17 cellular contexts compared by ENCODE assay signal in genomic region chr9:126617740-126618133, GRCh38. TPM values are rescaled to one million over a fixed set of nuclear protein-coding genes. Genes with fewer than 3 reads are reported as not detected.
DNase-seq lines count a peak whose midpoint lies in the region; ATAC-seq and TF ChIP-seq lines count a peak whose summit lies in the region.
"Had no signal": no experiment of that assay in that cellular context is flagged by ENCODE, and none has a peak within 500 bp of the region (broad histone marks: within the 10 kb centered on the region; RNA-seq: fewer than 3 reads in every experiment).

No MANE protein-coding gene starts in this region.

- H3K4me3 ChIP-seq in mammary epithelial cell (replicated peaks in 1 of 3; ENCODE audit: insufficient read depth in 1 of 3, low read depth in 2 of 3, low read length in 3 of 3), result peak overlapping the region; percentile 60 to 78 (median 66)
- no peak overlapping the region for H3K4me3 ChIP-seq in MG63
- H3K4me3 ChIP-seq: PC-9 had no signal

- TF ChIP-seq CTCF in mammary epithelial cell (conservative IDR thresholded peaks at IDR 0.05 in 1 of 2, IDR thresholded peaks at IDR 0.05 in 1 of 2; ENCODE audit: extremely low read depth in 1 of 2, insufficient read depth in 1 of 2, low read depth in 1 of 2, low read length in 2 of 2) (no peak), nephron (IDR thresholded peaks at IDR 0.05; ENCODE audit: unreplicated experiment in 3 of 3) (no peak)

- peak overlapping the region; percentile 81 for H3K9ac ChIP-seq in mammary epithelial cell (ENCODE audit: insufficient read depth, low read length)
- H3K9ac ChIP-seq: KMS-11 had no signal

- H3K9me3 Mint-ChIP-seq in activated naive CD8-positive, alpha-beta T cell (ENCODE audit: low read depth), result no peaks in the 10 kb centered on the region
- no peaks in the 10 kb centered on the region for H3K9me3 Mint-ChIP-seq in activated naive CD8-positive, alpha-beta T cell treated with anti-CD3 and anti-CD28 coated beads, Interleukin-2, amount 50 U/mL, for 24 hours
- H3K9me3 Mint-ChIP-seq in nephron, result no peaks in the 10 kb centered on the region
- H3K9me3 Mint-ChIP-seq in activated naive CD4-positive, alpha-beta T cell treated with anti-CD3 and anti-CD28 coated beads, Interleukin-2, amount 10 ng/mL, durations not matched to agents 7 days and 5 days, result no peaks in the 10 kb centered on the region

- H3K36me3 ChIP-seq in mammary epithelial cell (ENCODE audit: insufficient read depth, low read length) (no peaks in the 10 kb centered on the region), MG63 (no peaks in the 10 kb centered on the region)

- DNase-seq in activated naive CD8-positive, alpha-beta T cell treated with anti-CD3 and anti-CD28 coated beads, Interleukin-2, amount 50 U/mL, for 24 hours, result no peak
- DNase-seq in mammary epithelial cell (no peak), MG63 (no peak), SIG-M5 (lab: John Stamatoyannopoulos, UW) (no peak)
- no peak for DNase-seq in activated naive CD4-positive, alpha-beta T cell treated with anti-CD3 and anti-CD28 coated beads, Interleukin-2, amount 10 ng/mL, durations not matched to agents 7 days and 5 days
- DNase-seq: C1 segment of cervical spinal cord, GF-D8, NCI-H1105, NCI-H1694, NCI-H510A treated with DMSO at 0.1 percent for 48 hours, NCI-H82, PC-9 had no signal

- dilution Hi-C loops in mammary epithelial cell (cut with HindIII; ENCODE audit: low sequenced_read_pairs), result loop anchor here (25.0 kb wide), 1 partner anchor 170 kb away; no protein-coding TSS in a partner anchor

- H3K27ac Mint-ChIP-seq in activated naive CD8-positive, alpha-beta T cell, result no peak overlapping the region
- no peak overlapping the region for H3K27ac Mint-ChIP-seq in activated naive CD8-positive, alpha-beta T cell treated with anti-CD3 and anti-CD28 coated beads, Interleukin-2, amount 50 U/mL, for 24 hours
- no peak overlapping the region for H3K27ac Mint-ChIP-seq in nephron
- no peak overlapping the region for H3K27ac Mint-ChIP-seq in activated naive CD4-positive, alpha-beta T cell treated with anti-CD3 and anti-CD28 coated beads, Interleukin-2, amount 10 ng/mL, durations not matched to agents 7 days and 5 days

- peaks cover 43% of the 10 kb centered on the region for H3K27me3 Mint-ChIP-seq in activated naive CD8-positive, alpha-beta T cell
- H3K27me3 Mint-ChIP-seq in activated naive CD8-positive, alpha-beta T cell treated with anti-CD3 and anti-CD28 coated beads, Interleukin-2, amount 50 U/mL, for 24 hours, result peaks cover 79% of the 10 kb centered on the region
- H3K27me3 Mint-ChIP-seq in nephron (ENCODE audit: low read depth), result peaks cover 95% of the 10 kb centered on the region
- H3K27me3 Mint-ChIP-seq in activated naive CD4-positive, alpha-beta T cell treated with anti-CD3 and anti-CD28 coated beads, Interleukin-2, amount 10 ng/mL, durations not matched to agents 7 days and 5 days, result peaks cover 98% of the 10 kb centered on the region

- ATAC-seq in activated naive CD8-positive, alpha-beta T cell treated with anti-CD3 and anti-CD28 coated beads, Interleukin-2, amount 50 U/mL, for 24 hours, result no peak
- ATAC-seq in GM18873 (IDR thresholded peaks at IDR 0.05; ENCODE audit: low FRiP score, unreplicated experiment), result no peak

- H3K27ac ChIP-seq in mammary epithelial cell (ENCODE audit: insufficient read depth, low read depth, low read length), result peak overlapping the region; percentile 77
- H3K27ac ChIP-seq: KMS-11, PC-9, SK-N-MC had no signal

- intact Hi-C loops in mammary epithelial cell (cut with micrococcal nuclease), result loop anchor here (2.0 kb wide), 2 partner anchors 17 to 43 kb away; no protein-coding TSS in a partner anchor

- H3K36me3 Mint-ChIP-seq in activated naive CD8-positive, alpha-beta T cell, result no peaks in the 10 kb centered on the region
- no peaks in the 10 kb centered on the region for H3K36me3 Mint-ChIP-seq in activated naive CD8-positive, alpha-beta T cell treated with anti-CD3 and anti-CD28 coated beads, Interleukin-2, amount 50 U/mL, for 24 hours (ENCODE audit: low read depth)
- no peaks in the 10 kb centered on the region for H3K36me3 Mint-ChIP-seq in nephron (ENCODE audit: low read depth)
- peaks cover 4% of the 10 kb centered on the region for H3K36me3 Mint-ChIP-seq in activated naive CD4-positive, alpha-beta T cell treated with anti-CD3 and anti-CD28 coated beads, Interleukin-2, amount 10 ng/mL, durations not matched to agents 7 days and 5 days

- in situ Hi-C loops in mammary epithelial cell (cut with MboI; ENCODE audit: low sequenced_read_pairs in 2 of 2), result loop anchor here (5.0 kb wide), 1 partner anchor 170 kb away; no protein-coding TSS in a partner anchor

- WGBS in mammary epithelial cell (ENCODE audit: low coverage, missing lambda C conversion rate), result 0% methylated on average over 6 of the region's 10 CpGs

- H4K20me1 ChIP-seq in mammary epithelial cell (ENCODE audit: insufficient read depth, low read length), result no peaks in the 10 kb centered on the region

- H2AFZ ChIP-seq in mammary epithelial cell (ENCODE audit: low read depth, low read length), result peak overlapping the region; percentile 47
- H2AFZ ChIP-seq: PC-9 had no signal

- H3K4me1 Mint-ChIP-seq in activated naive CD8-positive, alpha-beta T cell (ENCODE audit: low read depth), result peaks cover 20% of the 10 kb centered on the region
- H3K4me1 Mint-ChIP-seq in activated naive CD8-positive, alpha-beta T cell treated with anti-CD3 and anti-CD28 coated beads, Interleukin-2, amount 50 U/mL, for 24 hours, result peaks cover 17% of the 10 kb centered on the region
- peaks cover 18% of the 10 kb centered on the region for H3K4me1 Mint-ChIP-seq in nephron
- H3K4me1 Mint-ChIP-seq in activated naive CD4-positive, alpha-beta T cell treated with anti-CD3 and anti-CD28 coated beads, Interleukin-2, amount 10 ng/mL, durations not matched to agents 7 days and 5 days, result peaks cover 16% of the 10 kb centered on the region

- H3K9me3 ChIP-seq in mammary epithelial cell (replicated peaks; ENCODE audit: insufficient read depth, low read length) (no peaks in the 10 kb centered on the region), MG63 (no peaks in the 10 kb centered on the region)

- peaks cover 53% of the 10 kb centered on the region for H3K4me1 ChIP-seq in mammary epithelial cell (ENCODE audit: insufficient read depth, low read length)

- peaks cover 90% of the 10 kb centered on the region for H3K79me2 ChIP-seq in mammary epithelial cell (ENCODE audit: insufficient read depth, low read length)

- no TSS peak for BruUV-seq in mammary epithelial cell (replicated peaks; lab: Mats Ljungman, UMichigan)

- CTCF ChIA-PET in mammary epithelial cell (lab: Charles Lee; ENCODE audit: low non-redundant PET), result interaction anchor here (0.6 kb wide), 1 partner anchor 16 kb away, joined by 9 read pairs; no protein-coding TSS in a partner anchor
- CTCF ChIA-PET in activated naive CD4-positive, alpha-beta T cell treated with anti-CD3 and anti-CD28 coated beads, Interleukin-2, amount 10 ng/mL, durations not matched to agents 7 days and 5 days (lab: Charles Lee), result interaction anchor here (0.6 to 0.7 kb wide), 2 partner anchors 9 to 160 kb away, joined by 3 to 4 read pairs; no protein-coding TSS in a partner anchor

- peak overlapping the region; percentile 42 for H3K4me3 Mint-ChIP-seq in activated naive CD8-positive, alpha-beta T cell
- H3K4me3 Mint-ChIP-seq in activated naive CD8-positive, alpha-beta T cell treated with anti-CD3 and anti-CD28 coated beads, Interleukin-2, amount 50 U/mL, for 24 hours, result no peak overlapping the region
- H3K4me3 Mint-ChIP-seq in nephron, result peak overlapping the region; percentile 79 to 83 (median 83)
- H3K4me3 Mint-ChIP-seq in activated naive CD4-positive, alpha-beta T cell treated with anti-CD3 and anti-CD28 coated beads, Interleukin-2, amount 10 ng/mL, durations not matched to agents 7 days and 5 days, result no peak overlapping the region

- no peaks in the 10 kb centered on the region for H3K27me3 ChIP-seq in mammary epithelial cell (ENCODE audit: insufficient read depth, low read length)
- no peaks in the 10 kb centered on the region for H3K27me3 ChIP-seq in MG63

- peak overlapping the region; percentile 97 for H3K4me2 ChIP-seq in mammary epithelial cell (ENCODE audit: insufficient read depth, low read depth, low read length)
- H3K4me2 ChIP-seq: KMS-11, PC-9 had no signal

RNA-seq across cellular contexts. Expression of gene LMX1B, which starts 4.0 kb away (rescaled TPM):
- total RNA-seq in mammary epithelial cell, result 10 to 100 TPM; 11.2 to 19.2 TPM
- polyA plus RNA-seq in mammary epithelial cell, result 5.3 TPM
- polyA minus RNA-seq in mammary epithelial cell, result 9.3 TPM
- 0.69 and 1.6 TPM in 2 replicates for total RNA-seq in MG63 (2014; rRNA removed; shearing (Covaris generic); ENCODE audit: low replicate concordance)
- total RNA-seq: PC-9 had no signal

Comparison
In these comparisons a context has a peak if more than half of its experiments do, and no peak if none do; other contexts are left out.
1. H3K4me3 Mint-ChIP-seq: peak in activated naive CD8-positive, alpha-beta T cell (single experiment) and nephron (3 of 3); none in activated naive CD8-positive, alpha-beta T cell treated with anti-CD3 and anti-CD28 coated beads, Interleukin-2, amount 50 U/mL, for 24 hours (single experiment) and activated naive CD4-positive, alpha-beta T cell treated with anti-CD3 and anti-CD28 coated beads, Interleukin-2, amount 10 ng/mL, durations not matched to agents 7 days and 5 days (single experiment).